In genomic region chr1:160284782-160285344, GRCh38 we compare ENCODE assay signal across 8 cellular contexts. TPM values are rescaled to one million over a fixed set of nuclear protein-coding genes. Genes with fewer than 3 reads are reported as not detected.
DNase-seq lines count a peak whose midpoint lies in the region; ATAC-seq and TF ChIP-seq lines count a peak whose summit lies in the region.

Gene PEX19 (minus strand): TSS chr1:160285133. CDS start chr1:160285124, 9 bp downstream.

- DNase-seq in DMS153 (lab: John Stamatoyannopoulos, UW) (peak; percentile 88), PC-9 (peak; percentile 81 to 92), epithelial cell of prostate (ENCODE audit: low read depth, low spot score) (peak; percentile 67), mucosa of gallbladder (ENCODE audit: low spot score) (peak; percentile 94)
- DNase-seq in Jurkat, Clone E6-1 (ENCODE audit: low read depth, low spot score) = peak; percentile 89
- peak; percentile 95 for DNase-seq in activated T-cell treated with anti-CD3 and anti-CD28 coated beads, Interleukin-2, amount 50 U/mL, for 1 hour
- peak; percentile 86 to 90 for DNase-seq in stimulated activated CD8-positive, alpha-beta memory T cell treated with anti-CD3 and anti-CD28 coated beads, Interleukin-4, amount 100 ng/mL, for 4 hours (ENCODE audit: low read depth in 2 of 2, low spot score in 1 of 2)

- POLR2A ChIA-PET in PC-9 (lab: Charles Lee; ENCODE audit: unreplicated experiment) = no interaction called here

- peak; percentile 92 for ATAC-seq in GM21619 (IDR thresholded peaks at IDR 0.05; ENCODE audit: unreplicated experiment)

- intact Hi-C loops in PC-9 (cut with micrococcal nuclease; ENCODE audit: unreplicated experiment) = loop anchor here (1.0 to 5.0 kb wide), 2 partner anchors 23 to 68 kb away; partner anchors contain the start of gene DCAF8

- H4K20me1 ChIP-seq in PC-9 (ENCODE audit: insufficient read depth) = peaks cover 8% of the 10 kb centered on the region; the same call in 1 of the 2 replicates

- peaks cover 26% of the 10 kb centered on the region; the same call in 1 of the 2 replicates for H3F3A ChIP-seq in PC-9 (ENCODE audit: insufficient read depth, low read depth)

- no peaks in the 10 kb centered on the region for H3K27me3 ChIP-seq in PC-9 (ENCODE audit: insufficient read depth, low read depth)

- H3K4me2 ChIP-seq in PC-9 = peak within 1 kb of the TSS; percentile 85

- no peaks in the 10 kb centered on the region for H3K9me3 ChIP-seq in PC-9 (ENCODE audit: insufficient read depth, low read depth)

- H3K36me3 ChIP-seq in PC-9 (ENCODE audit: low read depth) = peaks cover 27% of the 10 kb centered on the region

- peak within 1 kb of the TSS; percentile 97 for H2AFZ ChIP-seq in PC-9

- H3K4me3 ChIP-seq in Jurkat, Clone E6-1 (ENCODE audit: low read length) = peak within 1 kb of the TSS; percentile 96
- peak within 1 kb of the TSS; percentile 74 for H3K4me3 ChIP-seq in PC-9

- peak within 1 kb of the TSS; percentile 69 for H3K27ac ChIP-seq in PC-9
- peak within 1 kb of the TSS; percentile 66 for H3K27ac ChIP-seq in epithelial cell of prostate

- peaks cover 26% of the 10 kb centered on the region for H3K79me2 ChIP-seq in PC-9 (ENCODE audit: low read depth)

- BruUV-seq in PC-9 (replicated peaks; lab: Mats Ljungman, UMichigan) = TSS peak; percentile 60

- no peak for TF ChIP-seq CTCF in PC-9 (conservative IDR thresholded peaks at IDR 0.05)

- peaks cover 32% of the 10 kb centered on the region for H3K4me1 ChIP-seq in PC-9 (replicated peaks; ENCODE audit: insufficient read depth)

- no peaks in the 10 kb centered on the region for H3K9me2 ChIP-seq in PC-9 (ENCODE audit: insufficient read depth)

- CTCF ChIA-PET in PC-9 (lab: Charles Lee) = interaction anchor here (1.0 to 1.8 kb wide), 2 partner anchors 92 to 187 kb away, joined by 3 to 9 read pairs; partner anchors contain the start of gene IGSF8

RNA-seq across cellular contexts. Expression of gene PEX19, which starts in this region (rescaled TPM):
- 82.2 TPM for polyA plus RNA-seq in Jurkat, Clone E6-1 (2012; ENCODE audit: insufficient read depth, insufficient read length)
- 50.1 and 52.5 TPM in 2 replicates for total RNA-seq in PC-9 (2021)
- 75.7 TPM for total RNA-seq in mucosa of gallbladder

Comparison
In these comparisons a context has a peak if more than half of its experiments do, and no peak if none do; other contexts are left out.
1. Peak in every context shown above with its lines: DNase-seq, ATAC-seq, H3K4me3 ChIP-seq and H3K27ac ChIP-seq.